Comparison of ENCODE assay signal across 8 cellular contexts in genomic region chr6:127266178-127266891, GRCh38. TPM values are rescaled to one million over a fixed set of nuclear protein-coding genes. Genes with fewer than 3 reads are reported as not detected.
DNase-seq lines count a peak whose midpoint lies in the region; ATAC-seq and TF ChIP-seq lines count a peak whose summit lies in the region.

TSS of gene RNF146 (plus strand) at chr6:127266864. CDS start at chr6:127280339, 13,475 bp downstream.

- peak; percentile 92 for DNase-seq in NAMALWA (ENCODE audit: low spot score)
- peak; percentile 80 for DNase-seq in SKM-1 (lab: John Stamatoyannopoulos, UW; ENCODE audit: unreplicated experiment)
- peak; percentile 78 for DNase-seq in activated naive CD8-positive, alpha-beta T cell treated with anti-CD3 and anti-CD28 coated beads for 36 hours
- DNase-seq in Right ventricle myocardium superior: peak; percentile 89
- DNase-seq in ovary: peak; percentile 78 to 89 (median 85)

- H3K4me3 ChIP-seq in GM08714 (ENCODE audit: low read length) (peak within 1 kb of the TSS; percentile 98), ovary (peak within 1 kb of the TSS; percentile 98), thymus (ENCODE audit: low read length) (peak within 1 kb of the TSS; percentile 94)

- intact Hi-C loops in Right ventricle myocardium superior (cut with DNase I) (no loop called here), ovary (cut with DNase I) (no loop called here)

- H3K9me3 Mint-ChIP-seq in activated naive CD8-positive, alpha-beta T cell treated with anti-CD3 and anti-CD28 coated beads for 36 hours: no peaks in the 10 kb centered on the region

- ATAC-seq in HG02571 (IDR thresholded peaks at IDR 0.05; ENCODE audit: unreplicated experiment): peak; percentile 83
- ATAC-seq in Right ventricle myocardium superior (ENCODE audit: poor library complexity): peak; percentile 97

- H3K4me1 Mint-ChIP-seq in activated naive CD8-positive, alpha-beta T cell treated with anti-CD3 and anti-CD28 coated beads for 36 hours: peaks cover 26% of the 10 kb centered on the region

- peak within 1 kb of the TSS; percentile 99 for H3K27ac ChIP-seq in ovary
- peak within 1 kb of the TSS; percentile 99 for H3K27ac ChIP-seq in thymus (ENCODE audit: low read depth)

- no peaks in the 10 kb centered on the region for H3K27me3 Mint-ChIP-seq in activated naive CD8-positive, alpha-beta T cell treated with anti-CD3 and anti-CD28 coated beads for 36 hours

- no peak for TF ChIP-seq POLR2A in ovary (IDR thresholded peaks at IDR 0.05)

- H3K9me3 ChIP-seq in ovary: no peaks in the 10 kb centered on the region
- no peaks in the 10 kb centered on the region for H3K9me3 ChIP-seq in thymus (ENCODE audit: control insufficient read depth)

- TF ChIP-seq EP300 in ovary (IDR thresholded peaks at IDR 0.05): no peak

- WGBS in ovary, 3 donors: 0 to 1% (median 1%) methylated on average over 35 to 40 of the region's 40 CpGs
- WGBS in thymus: under 1% methylated on average over 40 of the region's 40 CpGs

- H3K4me3 Mint-ChIP-seq in activated naive CD8-positive, alpha-beta T cell treated with anti-CD3 and anti-CD28 coated beads for 36 hours: peak within 1 kb of the TSS; percentile 97

- peak in 2 of 3 donors; percentile 71 to 75 for TF ChIP-seq CTCF in ovary (IDR thresholded peaks at IDR 0.05)

- H3K27ac Mint-ChIP-seq in activated naive CD8-positive, alpha-beta T cell treated with anti-CD3 and anti-CD28 coated beads for 36 hours: peak within 1 kb of the TSS; percentile 99

- H3K36me3 Mint-ChIP-seq in activated naive CD8-positive, alpha-beta T cell treated with anti-CD3 and anti-CD28 coated beads for 36 hours: peaks cover 9% of the 10 kb centered on the region

- no peaks in the 10 kb centered on the region for H3K36me3 ChIP-seq in ovary
- no peaks in the 10 kb centered on the region for H3K36me3 ChIP-seq in thymus (ENCODE audit: control insufficient read depth, insufficient read depth)

- H3K4me1 ChIP-seq in ovary (ENCODE audit: insufficient read depth) (no peaks in the 10 kb centered on the region), thymus (ENCODE audit: control insufficient read depth, insufficient read depth, low read length) (peaks cover 3% of the 10 kb centered on the region)

- H3K27me3 ChIP-seq in ovary: no peaks in the 10 kb centered on the region
- peaks cover 2% of the 10 kb centered on the region for H3K27me3 ChIP-seq in thymus (ENCODE audit: control insufficient read depth, insufficient read depth)

RNA-seq across cellular contexts. Expression of gene RNF146, which starts in this region (rescaled TPM):
- total RNA-seq in activated naive CD8-positive, alpha-beta T cell treated with anti-CD3 and anti-CD28 coated beads for 36 hours: 10 to 100 TPM; 11.2 to 13.1 TPM
- total RNA-seq in Right ventricle myocardium superior: 47.3 TPM
- 10 to 100 TPM; 42.2 to 54.8 (median 45.8) TPM for total RNA-seq in ovary
- polyA plus RNA-seq in ovary: 10 to 100 TPM; 43.4 to 55.8 TPM
- polyA plus RNA-seq in thymus: 48.4 TPM

Comparison
In these comparisons a context has a peak if more than half of its experiments do, and no peak if none do; other contexts are left out.
1. Peak in every context shown above with its lines: DNase-seq, ATAC-seq, H3K4me3 ChIP-seq and H3K27ac ChIP-seq.